1 cellular context compared by ENCODE assay signal in genomic region chr19:48477696-48478338, GRCh38.
A peak's percentile ranks its signal among the peaks of the same experiment; 100 is the strongest.
TF ChIP-seq lines count a peak whose summit lies in the region.

No MANE protein-coding gene starts in this region.

TF ChIP-seq in K562, 482 proteins besides CTCF, POLR2A, EP300 and RAD21:
- TF ChIP-seq ZNF436 (CRISPR knock-in tag; IDR thresholded peaks at IDR 0.05) (no peak), RBFOX2 (IDR thresholded peaks at IDR 0.05; ENCODE audit: low read depth, low read length) (peak; percentile 55), CREM (IDR thresholded peaks at IDR 0.05; ENCODE audit: low read depth) (no peak), POLR2G (IDR thresholded peaks at IDR 0.05; ENCODE audit: low read depth, low read length) (peak; percentile 58; the same call in 1 of the 2 replicates), AFF1 (IDR thresholded peaks at IDR 0.05; ENCODE audit: low read depth in 1 of 2, partially characterized antibody in 2 of 2) (no peak), NFRKB (IDR thresholded peaks at IDR 0.05; ENCODE audit: low read depth) (no peak), ZNF778 (CRISPR knock-in tag; IDR thresholded peaks at IDR 0.05) (no peak)
TF ChIP-seq in K562: peak in this region for 2.
